In genomic region chr2:42859006-42859552, GRCh38 we compare ENCODE assay signal across 8 cellular contexts.
DNase-seq lines count a peak whose midpoint lies in the region; ATAC-seq and TF ChIP-seq lines count a peak whose summit lies in the region.

No MANE protein-coding gene starts in this region.

- ATAC-seq in HG03442 (IDR thresholded peaks at IDR 0.05; ENCODE audit: unreplicated experiment), result no peak

- intact Hi-C loops in ascending aorta (cut with DNase I), result loop anchor here (2.0 kb wide), 1 partner anchor 370 kb away; no protein-coding TSS in a partner anchor

- peak; percentile 7 for DNase-seq in NK-92 treated with Interleukin-12 subunit alpha and Interleukin-12 subunit beta, amount 100 ng/mL, for 24 hours (lab: John Stamatoyannopoulos, UW)
- DNase-seq in NK-92 (lab: John Stamatoyannopoulos, UW; ENCODE audit: unreplicated experiment) (no peak), NCI-H1105 (lab: John Stamatoyannopoulos, UW) (peak; percentile 10), T-helper 1 cell (peak in 3 of 5 donors; percentile 18 to 55 (median 54)), ascending aorta (ENCODE audit: low spot score in 2 of 2) (peak in 1 of 2 donors; percentile 88), kidney epithelial cell (ENCODE audit: low read depth) (no peak)
- peak in 2 of 3 donors; percentile 22 to 24 for DNase-seq in stimulated activated CD4-positive, alpha-beta T cell treated with anti-CD3 and anti-CD28 coated beads, TNF-alpha, amount 100 ng/mL, for 1 hour (ENCODE audit: low read depth in 3 of 3, low spot score in 1 of 3)

- H3K36me3 ChIP-seq in ascending aorta, result no peaks in the 10 kb centered on the region
- H3K36me3 ChIP-seq in kidney epithelial cell (ENCODE audit: control insufficient read depth, insufficient read depth, low read length), result no peaks in the 10 kb centered on the region

- peaks cover 5 to 6% of the 10 kb centered on the region in 2 donors for H3K4me1 ChIP-seq in ascending aorta

- H3K27me3 ChIP-seq in ascending aorta (no peaks in the 10 kb centered on the region), kidney epithelial cell (ENCODE audit: control insufficient read depth, insufficient read depth, low read length) (no peaks in the 10 kb centered on the region)

- TF ChIP-seq CTCF in ascending aorta (IDR thresholded peaks at IDR 0.05), result peak; percentile 89 to 91 (median 90)
- peak; percentile 84 for TF ChIP-seq CTCF in kidney epithelial cell (IDR thresholded peaks at IDR 0.05; ENCODE audit: insufficient read depth, low read length, poor library complexity, severe bottlenecking)

- H3K4me3 ChIP-seq in ascending aorta (no peak overlapping the region), kidney epithelial cell (ENCODE audit: low read depth, low read length) (no peak overlapping the region)

- H3K27ac ChIP-seq in ascending aorta, result peak overlapping the region in 1 of 2 donors; percentile 34

- H3K9me3 ChIP-seq in ascending aorta, result peaks cover 0 to 6% of the 10 kb centered on the region in 2 donors

Comparison
In these comparisons a context has a peak if more than half of its experiments do, and no peak if none do; other contexts are left out.
1. DNase-seq: peak in NK-92 treated with Interleukin-12 subunit alpha and Interleukin-12 subunit beta, amount 100 ng/mL, for 24 hours (single experiment), NCI-H1105 (single experiment), T-helper 1 cell (3 of 5) and stimulated activated CD4-positive, alpha-beta T cell treated with anti-CD3 and anti-CD28 coated beads, TNF-alpha, amount 100 ng/mL, for 1 hour (2 of 3); none in NK-92 (single experiment) and kidney epithelial cell (single experiment).